In genomic region chrX:114635986-114636385, GRCh38 we compare ENCODE assay signal across 34 cellular contexts. TPM values are rescaled to one million over a fixed set of nuclear protein-coding genes. Genes with fewer than 3 reads are reported as not detected.
"Had no signal": no experiment of that assay in that cellular context is flagged by ENCODE, and none has a peak within 500 bp of the region (broad histone marks: within the 10 kb centered on the region; RNA-seq: fewer than 3 reads in every experiment).

No MANE protein-coding gene starts in this region.

- H3K27me3 Mint-ChIP-seq: memory B cell, naive B cell, type B pancreatic cell had no signal

- H3K27ac Mint-ChIP-seq: immature natural killer cell; memory B cell; mesothelial cell of epicardium; naive B cell; natural killer cell treated with Interleukin-12 subunit alpha and Interleukin-12 subunit beta and Interleukin-15 and Interleukin-18, amount 100 ng/mL, for 72 hours; stimulated activated effector memory CD8-positive, alpha-beta T cell treated with anti-CD3 and anti-CD28 coated beads, Interleukin-12 subunit alpha, Interleukin-12 subunit beta, amount 100 ng/mL, for 72 hours; type B pancreatic cell had no signal

- H3K9me3 ChIP-seq: gastrocnemius medialis, mucosa of descending colon, prostate gland, right atrium auricular region, testis, tibial artery had no signal

- H3K4me1 ChIP-seq: gastrocnemius medialis, prostate gland, right atrium auricular region, testis, tibial artery had no signal

- H3K27me3 ChIP-seq: gastrocnemius medialis, right atrium auricular region, testis, tibial artery had no signal

- H3K4me3 ChIP-seq: dorsolateral prefrontal cortex, gastrocnemius medialis, lung, mucosa of descending colon, prostate gland, right atrium auricular region, smooth muscle cell, testis, tibial artery had no signal

- DNase-seq: dorsolateral prefrontal cortex; effector CD4-positive, alpha-beta T cell; foreskin fibroblast; gastrocnemius medialis; head of caudate nucleus; immature natural killer cell; islet precursor cell; kidney glomerular epithelial cell; mucosa of descending colon; naive B cell; nucleus accumbens; stimulated activated CD4-positive, alpha-beta T cell treated with anti-CD3 and anti-CD28 coated beads, Interleukin-12 subunit alpha, Interleukin-12 subunit beta, amount 100 ng/mL, for 4 hours; stimulated activated CD4-positive, alpha-beta T cell treated with anti-CD3 and anti-CD28 coated beads, Interleukin-1b, Interleukin-23, amount 100 ng/mL, for 48 hours; stimulated activated CD4-positive, alpha-beta T cell treated with anti-CD3 and anti-CD28 coated beads, Interleukin-4, amount 100 ng/mL, for 24 hours; stimulated activated naive CD4-positive, alpha-beta T cell treated with Interleukin-2 at 50 U/mL for 16 hours; substantia nigra; testis; tibial artery had no signal

- H3K36me3 Mint-ChIP-seq: immature natural killer cell; memory B cell; mesothelial cell of epicardium; naive B cell; natural killer cell treated with Interleukin-12 subunit alpha and Interleukin-12 subunit beta and Interleukin-15 and Interleukin-18, amount 100 ng/mL, for 72 hours; stimulated activated effector memory CD8-positive, alpha-beta T cell treated with anti-CD3 and anti-CD28 coated beads, Interleukin-12 subunit alpha, Interleukin-12 subunit beta, amount 100 ng/mL, for 72 hours; type B pancreatic cell had no signal

- H3K36me3 ChIP-seq: gastrocnemius medialis, prostate gland, right atrium auricular region, tibial artery had no signal

- H3K9me3 Mint-ChIP-seq: memory B cell; mesothelial cell of epicardium; natural killer cell treated with Interleukin-12 subunit alpha and Interleukin-12 subunit beta and Interleukin-15 and Interleukin-18, amount 100 ng/mL, for 72 hours; neural crest cell; type B pancreatic cell had no signal

- H3K4me1 Mint-ChIP-seq: immature natural killer cell; memory B cell; mesothelial cell of epicardium; naive B cell; neural crest cell; stimulated activated effector memory CD8-positive, alpha-beta T cell treated with anti-CD3 and anti-CD28 coated beads, Interleukin-12 subunit alpha, Interleukin-12 subunit beta, amount 100 ng/mL, for 72 hours had no signal

- H3K4me2 ChIP-seq: smooth muscle cell had no signal

- H3K27ac ChIP-seq: dorsolateral prefrontal cortex, epithelial cell of prostate, gastrocnemius medialis, prostate gland, right atrium auricular region, testis, tibial artery had no signal

- ATAC-seq: esophagus mucosa; gastrocnemius medialis; mucosa of descending colon; natural killer cell treated with Interleukin-12 subunit alpha and Interleukin-12 subunit beta and Interleukin-15 and Interleukin-18, amount 100 ng/mL, for 72 hours; sciatic nerve; stimulated activated effector memory CD8-positive, alpha-beta T cell treated with anti-CD3 and anti-CD28 coated beads, Interleukin-12 subunit alpha, Interleukin-12 subunit beta, amount 100 ng/mL, for 72 hours had no signal

- H3K4me3 Mint-ChIP-seq: immature natural killer cell; memory B cell; mesothelial cell of epicardium; naive B cell; natural killer cell treated with Interleukin-12 subunit alpha and Interleukin-12 subunit beta and Interleukin-15 and Interleukin-18, amount 100 ng/mL, for 72 hours; neural crest cell; stimulated activated effector memory CD8-positive, alpha-beta T cell treated with anti-CD3 and anti-CD28 coated beads, Interleukin-12 subunit alpha, Interleukin-12 subunit beta, amount 100 ng/mL, for 72 hours; type B pancreatic cell had no signal

RNA-seq across cellular contexts. Expression of gene HTR2C, which starts 52.1 kb away (rescaled TPM):
- total RNA-seq: esophagus mucosa; gastrocnemius medialis; glomerular endothelial cell; liver; mucosa of descending colon; natural killer cell treated with Interleukin-12 subunit alpha and Interleukin-12 subunit beta and Interleukin-15 and Interleukin-18, amount 100 ng/mL, for 72 hours; osteocyte; prostate gland had no signal
- polyA plus RNA-seq: immature natural killer cell, liver, lung had no signal
